9 cellular contexts compared by ENCODE assay signal in the genomic region with DNA sequence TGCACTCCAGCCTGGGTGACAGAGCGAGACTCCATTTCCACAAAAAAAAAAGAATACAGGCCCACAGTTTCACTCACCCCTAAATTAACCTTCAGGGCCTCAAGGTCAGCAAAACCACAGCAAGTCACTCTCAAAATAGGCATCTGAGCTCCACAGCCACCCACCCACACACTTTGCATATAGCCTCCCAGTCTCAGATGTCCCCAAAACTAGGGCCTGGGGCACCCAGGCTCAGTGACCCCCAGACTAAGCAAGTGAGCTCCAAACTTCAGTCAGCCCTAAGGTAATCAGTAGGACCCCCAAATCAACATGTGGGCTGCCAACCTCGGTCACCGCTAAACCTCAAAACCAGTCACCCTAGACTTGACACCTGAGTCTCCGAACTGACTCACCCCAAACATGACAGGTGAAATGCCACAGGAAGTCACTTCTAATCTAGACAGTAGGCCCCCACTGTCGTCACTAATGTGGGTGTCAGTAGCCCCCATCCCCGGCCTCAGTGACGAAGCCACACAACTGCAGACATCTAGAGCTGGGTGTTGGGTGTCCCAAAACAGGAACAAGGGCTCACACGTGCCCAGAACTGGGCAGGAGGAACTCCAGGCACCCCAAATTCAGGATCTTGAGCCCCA. TPM values are rescaled to one million over a fixed set of nuclear protein-coding genes. Genes with fewer than 3 reads are reported as not detected.
A peak's percentile ranks its signal among the peaks of the same experiment; 100 is the strongest.
DNase-seq lines count a peak whose midpoint lies in the region; ATAC-seq and TF ChIP-seq lines count a peak whose summit lies in the region.
"Had no signal": no experiment of that assay in that cellular context is flagged by ENCODE, and none has a peak within 500 bp of the region (broad histone marks: within the 10 kb centered on the region; RNA-seq: fewer than 3 reads in every experiment).

No MANE protein-coding gene starts in this region.

- no peaks in the 10 kb centered on the region for H3K36me3 ChIP-seq in CD8-positive, alpha-beta T cell (ENCODE audit: insufficient read depth, low read length)
- no peaks in the 10 kb centered on the region for H3K36me3 ChIP-seq in OCI-LY3 (replicated peaks; ENCODE audit: low read depth, low read length)

- POLR2A ChIA-PET in CD8-positive, alpha-beta T cell (lab: Charles Lee): interaction anchor here (1.1 to 3.7 kb wide), 14 partner anchors 8 to 86 kb away, joined by 3 to 27 read pairs (median 4); a partner anchor contains a TSS

- CTCF ChIA-PET in CD8-positive, alpha-beta T cell (lab: Charles Lee): interaction anchor here (1.0 to 3.0 kb wide), 10 partner anchors 8 to 152 kb away, joined by 3 to 23 read pairs (median 6); a partner anchor contains a TSS

- intact Hi-C loops in CD8-positive, alpha-beta T cell (cut with DNase I, micrococcal nuclease): loop anchor here (1.0 to 2.0 kb wide), 6 partner anchors 9 to 70 kb away; a partner anchor contains a TSS

- peak overlapping the region; percentile 69 for H3K4me3 Mint-ChIP-seq in CD8-positive, alpha-beta T cell
- H3K4me3 Mint-ChIP-seq in activated naive CD4-positive, alpha-beta T cell treated with anti-CD3 and anti-CD28 coated beads, Interleukin-2, amount 50 U/mL, for 24 hours: peak overlapping the region; percentile 73
- H3K4me3 Mint-ChIP-seq in progenitor cell of endocrine pancreas (ENCODE audit: low read depth): no peak overlapping the region

- H4K20me1 ChIP-seq in OCI-LY3 (ENCODE audit: insufficient read depth, low read length): no peaks in the 10 kb centered on the region

- ATAC-seq in CD8-positive, alpha-beta T cell: peak; percentile 82
- ATAC-seq in GM21619 (IDR thresholded peaks at IDR 0.05; ENCODE audit: unreplicated experiment): peak; percentile 71

- no peaks in the 10 kb centered on the region for H3K27me3 Mint-ChIP-seq in CD8-positive, alpha-beta T cell (ENCODE audit: low read depth)
- H3K27me3 Mint-ChIP-seq in activated naive CD4-positive, alpha-beta T cell treated with anti-CD3 and anti-CD28 coated beads, Interleukin-2, amount 50 U/mL, for 24 hours: no peaks in the 10 kb centered on the region
- peaks cover 21% of the 10 kb centered on the region for H3K27me3 Mint-ChIP-seq in progenitor cell of endocrine pancreas

- H3K27ac Mint-ChIP-seq in CD8-positive, alpha-beta T cell: peak overlapping the region; percentile 99
- peak overlapping the region; percentile 94 for H3K27ac Mint-ChIP-seq in activated naive CD4-positive, alpha-beta T cell treated with anti-CD3 and anti-CD28 coated beads, Interleukin-2, amount 50 U/mL, for 24 hours
- no peak overlapping the region for H3K27ac Mint-ChIP-seq in progenitor cell of endocrine pancreas

- H2AFZ ChIP-seq in OCI-LY3 (ENCODE audit: low read depth, low read length): peak overlapping the region; percentile 10

- no peaks in the 10 kb centered on the region for H3K9me3 ChIP-seq in CD8-positive, alpha-beta T cell (ENCODE audit: low read length)
- no peaks in the 10 kb centered on the region for H3K9me3 ChIP-seq in OCI-LY3 (ENCODE audit: insufficient read depth, low read length)

- H3K4me2 ChIP-seq in OCI-LY3 (ENCODE audit: low read length): peak overlapping the region; percentile 45

- H3K27me3 ChIP-seq in CD8-positive, alpha-beta T cell (ENCODE audit: insufficient read depth, low read length): no peaks in the 10 kb centered on the region
- H3K27me3 ChIP-seq in OCI-LY3 (ENCODE audit: low read depth, low read length): 0 out of 2 replicates have a peak, but pooled peaks cover 4% of the 10 kb centered on the region

- H3K4me1 Mint-ChIP-seq in CD8-positive, alpha-beta T cell (ENCODE audit: low read depth): peaks cover 61% of the 10 kb centered on the region
- H3K4me1 Mint-ChIP-seq in activated naive CD4-positive, alpha-beta T cell treated with anti-CD3 and anti-CD28 coated beads, Interleukin-2, amount 50 U/mL, for 24 hours: peaks cover 61% of the 10 kb centered on the region
- peaks cover 1% of the 10 kb centered on the region for H3K4me1 Mint-ChIP-seq in progenitor cell of endocrine pancreas (ENCODE audit: low read depth)

- no peak overlapping the region for H3K9ac ChIP-seq in OCI-LY3 (ENCODE audit: low read length)

- H3K4me1 ChIP-seq in CD8-positive, alpha-beta T cell (ENCODE audit: insufficient read depth, low read length): peaks cover 40% of the 10 kb centered on the region
- H3K4me1 ChIP-seq in OCI-LY3 (ENCODE audit: low read length): peaks cover 25% of the 10 kb centered on the region

- peak overlapping the region; percentile 62 for H3K27ac ChIP-seq in CD8-positive, alpha-beta T cell (ENCODE audit: low read depth, low read length)
- no peak overlapping the region; the same call in 1 of the 2 replicates for H3K27ac ChIP-seq in OCI-LY3 (ENCODE audit: low read length)

- H3K79me2 ChIP-seq in OCI-LY3 (ENCODE audit: low read length): no peaks in the 10 kb centered on the region

- no peak for TF ChIP-seq CTCF in CD8-positive, alpha-beta T cell (IDR thresholded peaks at IDR 0.05)
- TF ChIP-seq CTCF in OCI-LY3 (IDR thresholded peaks at IDR 0.05; ENCODE audit: low read depth, low read length) (no peak), progenitor cell of endocrine pancreas (IDR thresholded peaks at IDR 0.05; ENCODE audit: unreplicated experiment) (no peak)

- H3K4me3 ChIP-seq in CD8-positive, alpha-beta T cell (ENCODE audit: low read depth, low read length): no peak overlapping the region
- H3K4me3 ChIP-seq in OCI-LY3 (ENCODE audit: low read length): no peak overlapping the region

- peak; percentile 80 to 97 (median 86) for DNase-seq in CD8-positive, alpha-beta T cell
- peak; percentile 79 to 89 for DNase-seq in stimulated activated CD8-positive, alpha-beta memory T cell treated with anti-CD3 and anti-CD28 coated beads, Interleukin-15, amount 100 ng/mL, for 4 hours (ENCODE audit: low read depth in 2 of 2)
- DNase-seq in HPDE6-E6E7 (ENCODE audit: extremely low spot score) (no peak), progenitor cell of endocrine pancreas (ENCODE audit: low spot score, unreplicated experiment) (no peak), NCI-H748 (lab: John Stamatoyannopoulos, UW; ENCODE audit: unreplicated experiment) (no peak)

- no peaks in the 10 kb centered on the region for H3K9me3 Mint-ChIP-seq in CD8-positive, alpha-beta T cell
- H3K9me3 Mint-ChIP-seq in activated naive CD4-positive, alpha-beta T cell treated with anti-CD3 and anti-CD28 coated beads, Interleukin-2, amount 50 U/mL, for 24 hours: no peaks in the 10 kb centered on the region
- H3K9me3 Mint-ChIP-seq in progenitor cell of endocrine pancreas (ENCODE audit: low read depth): no peaks in the 10 kb centered on the region

- H3K36me3 Mint-ChIP-seq in CD8-positive, alpha-beta T cell: no peaks in the 10 kb centered on the region
- H3K36me3 Mint-ChIP-seq in activated naive CD4-positive, alpha-beta T cell treated with anti-CD3 and anti-CD28 coated beads, Interleukin-2, amount 50 U/mL, for 24 hours: no peaks in the 10 kb centered on the region
- H3K36me3 Mint-ChIP-seq in progenitor cell of endocrine pancreas (ENCODE audit: insufficient read depth): no peaks in the 10 kb centered on the region

RNA-seq across cellular contexts. Expression of a gene that starts 13.9 kb away (rescaled TPM):
- 100 to 1,000 TPM in 1 of 2 experiments, 10 to 100 TPM in 1; 99.5 to 114 TPM for total RNA-seq in CD8-positive, alpha-beta T cell
- total RNA-seq in progenitor cell of endocrine pancreas: 86.6 and 87.7 TPM in 2 replicates

RNA-seq across cellular contexts. Expression of a gene that starts 17.0 kb away (rescaled TPM):
- 1 to 10 TPM; 5.4 to 6.8 TPM for total RNA-seq in CD8-positive, alpha-beta T cell
- 0.84 and 1.2 TPM in 2 replicates for total RNA-seq in progenitor cell of endocrine pancreas
- total RNA-seq: pulmonary artery endothelial cell had no signal

RNA-seq across cellular contexts. Expression of a gene that starts 48.8 kb away (rescaled TPM):
- total RNA-seq in CD8-positive, alpha-beta T cell: 10 to 100 TPM; 10.2 to 12.3 TPM
- 0.29 TPM in 2 replicates for total RNA-seq in progenitor cell of endocrine pancreas

Comparison
In these comparisons a context has a peak if more than half of its experiments do, and no peak if none do; other contexts are left out.
1. DNase-seq: peak in CD8-positive, alpha-beta T cell (7 of 7) and stimulated activated CD8-positive, alpha-beta memory T cell treated with anti-CD3 and anti-CD28 coated beads, Interleukin-15, amount 100 ng/mL, for 4 hours (2 of 2); none in HPDE6-E6E7 (single experiment), progenitor cell of endocrine pancreas (single experiment) and NCI-H748 (single experiment).